Comparison of ENCODE assay signal across 7 cellular contexts in genomic region chr14:21087294-21088091, GRCh38. TPM values are rescaled to one million over a fixed set of nuclear protein-coding genes. Genes with fewer than 3 reads are reported as not detected.
DNase-seq lines count a peak whose midpoint lies in the region; ATAC-seq and TF ChIP-seq lines count a peak whose summit lies in the region.

No MANE protein-coding gene starts in this region.

- H3K9ac ChIP-seq in skeletal muscle satellite cell (ENCODE audit: low read depth, low read length), result peak overlapping the region; percentile 32

- no peaks in the 10 kb centered on the region for H3K9me3 ChIP-seq in skeletal muscle satellite cell (replicated peaks; ENCODE audit: low read length)

- DNase-seq in amygdala (lab: John Stamatoyannopoulos, UW) (peak in 41 of 56 donors; percentile 12 to 84 (median 55)), left ventricle myocardium superior (peak; percentile 42), HT-29 (ENCODE audit: low spot score) (no peak)

- no peak overlapping the region for H3K4me3 ChIP-seq in skeletal muscle satellite cell (ENCODE audit: low read length)

- H3K27me3 ChIP-seq in skeletal muscle satellite cell (ENCODE audit: control insufficient read depth, insufficient read depth, low read length), result no peaks in the 10 kb centered on the region

- H3K4me2 ChIP-seq in skeletal muscle satellite cell (ENCODE audit: low read length), result no peak overlapping the region

- H3K4me1 ChIP-seq in skeletal muscle satellite cell (ENCODE audit: control insufficient read depth, insufficient read depth, low read length), result peaks cover 18% of the 10 kb centered on the region

- ATAC-seq in GM18498 (IDR thresholded peaks at IDR 0.05; ENCODE audit: unreplicated experiment) (peak; percentile 67), HG03159 (IDR thresholded peaks at IDR 0.05; ENCODE audit: unreplicated experiment) (peak; percentile 71), left ventricle myocardium superior (peak; percentile 20)

- peaks cover 62% of the 10 kb centered on the region for H3K36me3 ChIP-seq in skeletal muscle satellite cell (ENCODE audit: insufficient read depth, low read length)

- intact Hi-C loops in left ventricle myocardium superior (cut with micrococcal nuclease), result no loop called here

TF ChIP-seq in PFSK-1, 5 proteins besides CTCF, POLR2A, EP300 and RAD21:
- TF ChIP-seq POLR2AphosphoS5 (IDR thresholded peaks at IDR 0.05; ENCODE audit: low read depth, low read length) (peak; percentile 69), TAF1 (IDR thresholded peaks at IDR 0.05; ENCODE audit: borderline replicate concordance, insufficient read depth, low read length) (no peak), SIN3A (IDR thresholded peaks at IDR 0.05; ENCODE audit: borderline replicate concordance, insufficient read depth, low read length) (no peak), REST (IDR thresholded peaks at IDR 0.05; ENCODE audit: insufficient read depth in 1 of 2, low read depth in 2 of 2, low read length in 2 of 2) (no peak)

RNA-seq across cellular contexts. Expression of gene ZNF219, which starts 11.0 kb away (rescaled TPM):
- polyA plus RNA-seq in PFSK-1 (2012; ENCODE audit: insufficient read length, low read depth), result 59.8 TPM
- 57.0 TPM for total RNA-seq in left ventricle myocardium superior
- total RNA-seq in skeletal muscle satellite cell (2012; rRNA removed), result 9.6 and 10.7 TPM in 2 replicates
- total RNA-seq in HT-29 (2014; rRNA removed; shearing (Covaris generic)), result 13.6 and 14.6 TPM in 2 replicates

RNA-seq across cellular contexts. Expression of gene TMEM253, which starts 13.4 kb away (rescaled TPM):
- polyA plus RNA-seq in PFSK-1 (2012; ENCODE audit: insufficient read length, low read depth), result 0.84 TPM
- 0.20 TPM for total RNA-seq in left ventricle myocardium superior
- under 0.01 and 0.51 TPM in 2 replicates for total RNA-seq in skeletal muscle satellite cell (2012; rRNA removed)
- 0.41 TPM in 1 of 2 replicates, not detected in the other for total RNA-seq in HT-29 (2014; rRNA removed; shearing (Covaris generic))

RNA-seq across cellular contexts. Expression of gene ARHGEF40, which starts 17.4 kb away (rescaled TPM):
- polyA plus RNA-seq in PFSK-1 (2012; ENCODE audit: insufficient read length, low read depth), result 32.9 TPM
- 23.1 TPM for total RNA-seq in left ventricle myocardium superior
- total RNA-seq in skeletal muscle satellite cell (2012; rRNA removed), result 31.0 and 32.4 TPM in 2 replicates
- total RNA-seq in HT-29 (2014; rRNA removed; shearing (Covaris generic)), result 18.4 and 20.0 TPM in 2 replicates

RNA-seq across cellular contexts. Expression of gene RNASE8, which starts 29.9 kb away (rescaled TPM):
- not detected for polyA plus RNA-seq in PFSK-1 (2012; ENCODE audit: insufficient read length, low read depth)
- total RNA-seq in left ventricle myocardium superior, result not detected
- total RNA-seq in skeletal muscle satellite cell (2012; rRNA removed), result not detected in 2 replicates
- total RNA-seq in HT-29 (2014; rRNA removed; shearing (Covaris generic)), result not detected in 2 replicates

RNA-seq across cellular contexts. Expression of gene RNASE7, which starts 45.3 kb away (rescaled TPM):
- not detected for polyA plus RNA-seq in PFSK-1 (2012; ENCODE audit: insufficient read length, low read depth)
- not detected for total RNA-seq in left ventricle myocardium superior
- not detected in 2 replicates for total RNA-seq in skeletal muscle satellite cell (2012; rRNA removed)
- total RNA-seq in HT-29 (2014; rRNA removed; shearing (Covaris generic)), result not detected in 2 replicates

Comparison
In these comparisons a context has a peak if more than half of its experiments do, and no peak if none do; other contexts are left out.
1. ATAC-seq: peak in every context shown above with its lines; median percentile 71 in HG03159; 67 in GM18498; 20 in left ventricle myocardium superior.